8 cellular contexts compared by ENCODE assay signal in genomic region chr11:130636672-130637463, GRCh38.
DNase-seq lines count a peak whose midpoint lies in the region; ATAC-seq and TF ChIP-seq lines count a peak whose summit lies in the region.

No MANE protein-coding gene starts in this region.

- POLR2A ChIA-PET in HEK293 (lab: Yijun Ruan, JAX): interaction anchor here (1.0 kb wide), 1 partner anchor 12 kb away, joined by 3 read pairs; no protein-coding TSS in a partner anchor

- ATAC-seq in T-helper 17 cell: no peak

- H3K36me3 ChIP-seq in HEK293 (ENCODE audit: control insufficient read depth in 2 of 2, insufficient read depth in 1 of 2, low read length in 2 of 2): no peaks in the 10 kb centered on the region

- H3K9me3 ChIP-seq in HEK293 (ENCODE audit: control insufficient read depth, insufficient read depth, low read depth, low read length) (no peaks in the 10 kb centered on the region), T-helper 17 cell (ENCODE audit: control insufficient read depth, low read length, poor library complexity, severe bottlenecking) (no peaks in the 10 kb centered on the region)

- H3K27ac ChIP-seq in HEK293 (ENCODE audit: extremely low read depth, low read depth, low read length): no peak overlapping the region

- H3K36me3 Mint-ChIP-seq in T-helper 17 cell (ENCODE audit: low read depth): no peaks in the 10 kb centered on the region

- H3K27ac Mint-ChIP-seq in T-helper 17 cell: no peak overlapping the region

- in situ Hi-C loops in Caki2 (cut with HindIII; ENCODE audit: low pct_unique_long_range_greater_than_20kb, low sequenced_read_pairs): no loop called here

- peaks cover 34% of the 10 kb centered on the region for H3K27me3 Mint-ChIP-seq in T-helper 17 cell

- H3K4me1 Mint-ChIP-seq in T-helper 17 cell: peaks cover 2% of the 10 kb centered on the region

- TF ChIP-seq CTCF in HEK293 (tag by site-specific recombination; IDR thresholded peaks at IDR 0.05): no peak
- no peak for TF ChIP-seq CTCF in foreskin fibroblast (IDR thresholded peaks at IDR 0.05; ENCODE audit: low read depth, low read length)

- peak; percentile 92 for DNase-seq in Caki2 (ENCODE audit: low read depth)
- DNase-seq in NCI-H748 treated with DMSO at 0.1 percent for 48 hours (lab: John Stamatoyannopoulos, UW): peak; percentile 7
- DNase-seq in foreskin fibroblast: peak; percentile 63 to 78
- no peak for DNase-seq in activated CD8-positive, alpha-beta memory T cell treated with anti-CD3 and anti-CD28 coated beads, Interleukin-2, amount 50 U/mL, for 4 hours
- DNase-seq in NCI-H2227 (lab: John Stamatoyannopoulos, UW; ENCODE audit: unreplicated experiment): no peak
- DNase-seq in foreskin melanocyte: no peak
- DNase-seq in T-helper 17 cell: no peak

- no peak overlapping the region for H3K4me3 ChIP-seq in HEK293 (ENCODE audit: low read depth, low read length)
- no peak overlapping the region for H3K4me3 ChIP-seq in foreskin fibroblast (ENCODE audit: low read depth in 1 of 2, low read length in 2 of 2)

- H3K4me1 ChIP-seq in HEK293 (ENCODE audit: control insufficient read depth, insufficient read depth, low read length): no peaks in the 10 kb centered on the region

- H3K4me3 Mint-ChIP-seq in T-helper 17 cell: no peak overlapping the region

- CTCF ChIA-PET in HEK293 (lab: Yijun Ruan, JAX): interaction anchor here (0.6 to 2.5 kb wide), 8 partner anchors 9 to 257 kb away, joined by 3 to 13 read pairs (median 4); no protein-coding TSS in a partner anchor

TF ChIP-seq in HEK293, 187 proteins besides CTCF, POLR2A, EP300 and RAD21 (continues in another document):
- TF ChIP-seq ZNF692 (tag by site-specific recombination; IDR thresholded peaks at IDR 0.05) (peak; percentile 59; the same call in 1 of the 2 replicates), ZNF785 (tag by site-specific recombination; IDR thresholded peaks at IDR 0.05) (no peak), HIC1 (tag by site-specific recombination; IDR thresholded peaks at IDR 0.05) (peak; percentile 58; the same call in 1 of the 2 replicates), KLF8 (tag by site-specific recombination; IDR thresholded peaks at IDR 0.05) (no peak), ZNF2 (tag by site-specific recombination; IDR thresholded peaks at IDR 0.05) (no peak), ZNF501 (tag by site-specific recombination; IDR thresholded peaks at IDR 0.05) (no peak), ZNF426 (tag by site-specific recombination; IDR thresholded peaks at IDR 0.05) (no peak), ELK4 (IDR thresholded peaks at IDR 0.05; ENCODE audit: borderline replicate concordance, low read depth, low read length) (no peak), ZNF558 (tag by site-specific recombination; IDR thresholded peaks at IDR 0.05) (no peak), ZNF600 (tag by site-specific recombination; IDR thresholded peaks at IDR 0.05) (peak; percentile 87), WT1 (tag by site-specific recombination; IDR thresholded peaks at IDR 0.05) (peak; percentile 18; the same call in 1 of the 2 replicates), OSR2 (tag by site-specific recombination; IDR thresholded peaks at IDR 0.05) (peak; percentile 90), ZNF433 (tag by site-specific recombination; IDR thresholded peaks at IDR 0.05; ENCODE audit: low read depth) (no peak), ZNF747 (tag by site-specific recombination; IDR thresholded peaks at IDR 0.05) (no peak), ZNF10 (tag by site-specific recombination; IDR thresholded peaks at IDR 0.05) (peak; percentile 91), ZSCAN18 (tag by site-specific recombination; IDR thresholded peaks at IDR 0.05) (no peak), ZBTB20 (tag by site-specific recombination; IDR thresholded peaks at IDR 0.05) (no peak), ZBTB1 (tag by site-specific recombination; IDR thresholded peaks at IDR 0.05) (no peak), HOXA7 (CRISPR knock-in tag; IDR thresholded peaks at IDR 0.05; ENCODE audit: borderline replicate concordance) (no peak), ZNF473 (tag by site-specific recombination; IDR thresholded peaks at IDR 0.05) (no peak)
- TF ChIP-seq, protein P1, sequence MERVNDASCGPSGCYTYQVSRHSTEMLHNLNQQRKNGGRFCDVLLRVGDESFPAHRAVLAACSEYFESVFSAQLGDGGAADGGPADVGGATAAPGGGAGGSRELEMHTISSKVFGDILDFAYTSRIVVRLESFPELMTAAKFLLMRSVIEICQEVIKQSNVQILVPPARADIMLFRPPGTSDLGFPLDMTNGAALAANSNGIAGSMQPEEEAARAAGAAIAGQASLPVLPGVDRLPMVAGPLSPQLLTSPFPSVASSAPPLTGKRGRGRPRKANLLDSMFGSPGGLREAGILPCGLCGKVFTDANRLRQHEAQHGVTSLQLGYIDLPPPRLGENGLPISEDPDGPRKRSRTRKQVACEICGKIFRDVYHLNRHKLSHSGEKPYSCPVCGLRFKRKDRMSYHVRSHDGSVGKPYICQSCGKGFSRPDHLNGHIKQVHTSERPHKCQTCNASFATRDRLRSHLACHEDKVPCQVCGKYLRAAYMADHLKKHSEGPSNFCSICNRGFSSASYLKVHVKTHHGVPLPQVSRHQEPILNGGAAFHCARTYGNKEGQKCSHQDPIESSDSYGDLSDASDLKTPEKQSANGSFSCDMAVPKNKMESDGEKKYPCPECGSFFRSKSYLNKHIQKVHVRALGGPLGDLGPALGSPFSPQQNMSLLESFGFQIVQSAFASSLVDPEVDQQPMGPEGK (tag by site-specific recombination; IDR thresholded peaks at IDR 0.05): peak; percentile 51; the same call in 1 of the 2 replicates
- TF ChIP-seq, protein P2, sequence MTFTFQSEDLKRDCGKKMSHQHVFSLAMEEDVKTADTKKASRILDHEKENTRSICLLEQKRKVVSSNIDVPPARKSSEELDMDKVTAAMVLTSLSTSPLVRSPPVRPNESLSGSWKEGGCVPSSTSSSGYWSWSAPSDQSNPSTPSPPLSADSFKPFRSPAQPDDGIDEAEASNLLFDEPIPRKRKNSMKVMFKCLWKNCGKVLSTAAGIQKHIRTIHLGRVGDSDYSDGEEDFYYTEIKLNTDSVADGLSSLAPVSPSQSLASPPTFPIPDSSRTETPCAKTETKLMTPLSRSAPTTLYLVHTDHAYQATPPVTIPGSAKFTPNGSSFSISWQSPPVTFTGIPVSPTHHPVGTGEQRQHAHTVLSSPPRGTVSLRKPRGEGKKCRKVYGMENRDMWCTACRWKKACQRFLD (tag by site-specific recombination; IDR thresholded peaks at IDR 0.05): no peak

Comparison
In these comparisons a context has a peak if more than half of its experiments do, and no peak if none do; other contexts are left out.
1. DNase-seq: peak in Caki2 (single experiment), NCI-H748 treated with DMSO at 0.1 percent for 48 hours (single experiment) and foreskin fibroblast (2 of 2); none in activated CD8-positive, alpha-beta memory T cell treated with anti-CD3 and anti-CD28 coated beads, Interleukin-2, amount 50 U/mL, for 4 hours (single experiment), NCI-H2227 (single experiment), foreskin melanocyte (single experiment) and T-helper 17 cell (0 of 3).